In the genomic region with DNA sequence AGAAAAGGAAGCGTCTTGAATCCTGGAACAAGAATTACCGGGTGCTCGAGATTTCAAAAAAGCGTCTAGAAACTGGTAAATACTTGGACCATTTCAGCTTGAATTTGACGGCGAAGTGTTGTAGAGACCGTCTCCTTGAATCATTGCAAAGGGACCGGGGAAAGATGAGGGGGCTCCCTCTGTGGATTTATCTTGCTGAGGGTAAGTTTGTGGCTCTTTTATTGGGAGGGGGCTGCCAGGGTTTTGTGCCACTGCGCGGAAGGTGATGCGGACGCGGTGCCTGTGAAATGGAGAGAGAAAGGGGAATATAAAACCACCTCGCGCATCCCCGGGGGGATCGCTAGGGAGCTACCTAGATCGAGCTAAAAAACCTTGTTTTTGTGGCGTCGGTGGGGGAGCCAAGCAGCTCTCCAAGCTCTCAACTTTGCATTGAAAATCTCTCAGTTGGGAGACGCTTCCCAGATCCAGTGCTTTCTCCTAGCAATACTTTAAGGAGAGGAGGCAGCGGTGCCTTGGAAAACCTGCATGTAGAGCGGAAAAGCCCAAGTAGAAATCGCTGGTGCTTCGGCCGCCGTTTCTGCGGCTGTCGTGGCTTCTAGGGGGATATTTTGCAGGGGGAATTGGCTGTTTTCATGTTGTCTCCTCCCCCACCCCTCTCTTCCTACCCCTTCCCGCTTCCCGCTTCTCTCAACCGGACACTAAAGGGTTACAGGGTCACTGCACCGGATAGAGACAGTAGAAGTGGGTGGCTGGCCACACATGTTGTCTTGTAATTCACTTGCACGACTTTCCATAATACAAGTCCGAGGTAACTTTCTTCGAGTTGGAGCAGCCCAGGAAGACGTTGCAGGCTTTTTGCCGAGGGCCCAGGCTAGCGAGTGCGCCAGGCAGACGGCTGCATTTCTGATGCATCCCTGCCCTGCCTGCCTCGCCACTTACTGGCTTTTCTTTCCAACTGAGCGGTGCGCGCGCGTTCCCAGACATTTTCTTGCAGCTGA, we compare ENCODE assay signal across 9 cellular contexts.
DNase-seq lines count a peak whose midpoint lies in the region; ATAC-seq and TF ChIP-seq lines count a peak whose summit lies in the region.
"Had no signal": no experiment of that assay in that cellular context is flagged by ENCODE, and none has a peak within 500 bp of the region (broad histone marks: within the 10 kb centered on the region; RNA-seq: fewer than 3 reads in every experiment).

No MANE protein-coding gene starts in this region.

- no peaks in the 10 kb centered on the region for H3F3A ChIP-seq in GM23338 (replicated peaks; ENCODE audit: low read depth)

- H3K27ac Mint-ChIP-seq in GM23338: peak overlapping the region; percentile 58

- intact Hi-C loops in head of caudate nucleus (cut with DNase I) (no loop called here), OCI-LY7 (cut with micrococcal nuclease; ENCODE audit: unreplicated experiment) (no loop called here)

- no peaks in the 10 kb centered on the region for H3K36me3 ChIP-seq in GM23338 (ENCODE audit: insufficient read depth)
- H3K36me3 ChIP-seq in osteoblast (ENCODE audit: insufficient read depth, low read length): no peaks in the 10 kb centered on the region
- H3K36me3 ChIP-seq in OCI-LY7 (ENCODE audit: insufficient read depth, low read length): no peaks in the 10 kb centered on the region

- peak overlapping the region; percentile 90 for H3K4me3 Mint-ChIP-seq in GM23338

- POLR2A ChIA-PET in OCI-LY7 (lab: Charles Lee): no interaction called here

- H3K27ac ChIP-seq in GM23338 (ENCODE audit: low read depth): peak overlapping the region; percentile 77
- H3K27ac ChIP-seq in osteoblast (ENCODE audit: low read depth, low read length): peak overlapping the region; percentile 22
- H3K27ac ChIP-seq in OCI-LY7 (ENCODE audit: low read depth, low read length, poor library complexity, severe bottlenecking): no peak overlapping the region

- H3K9me3 ChIP-seq in osteoblast (ENCODE audit: low read depth, low read length): no peaks in the 10 kb centered on the region
- H3K9me3 ChIP-seq in OCI-LY7 (ENCODE audit: low read length): no peaks in the 10 kb centered on the region

- no peaks in the 10 kb centered on the region; the same call in 2 of the 3 replicates for H3K36me3 Mint-ChIP-seq in GM23338 (ENCODE audit: low read depth)

- ATAC-seq in GM23338: peak; percentile 86
- ATAC-seq: K562 had no signal

- peak overlapping the region; percentile 79 for H3K4me2 ChIP-seq in GM23338
- peak overlapping the region; percentile 87 for H3K4me2 ChIP-seq in osteoblast (ENCODE audit: insufficient read depth, low read length)
- no peak overlapping the region for H3K4me2 ChIP-seq in OCI-LY7 (ENCODE audit: low read length)

- H3K4me1 ChIP-seq in GM23338 (ENCODE audit: insufficient read depth) (peaks cover 29% of the 10 kb centered on the region), osteoblast (ENCODE audit: insufficient read depth, low read length) (peaks cover 7% of the 10 kb centered on the region), OCI-LY7 (ENCODE audit: insufficient read depth, low read length, poor library complexity, severe bottlenecking) (no peaks in the 10 kb centered on the region)

- no peaks in the 10 kb centered on the region for H3K9me3 Mint-ChIP-seq in GM23338

- CTCF ChIA-PET in OCI-LY7 (lab: Charles Lee; ENCODE audit: unreplicated experiment): no interaction called here

- H3K9me2 ChIP-seq in GM23338 (ENCODE audit: insufficient read depth): no peaks in the 10 kb centered on the region
- no peaks in the 10 kb centered on the region for H3K9me2 ChIP-seq in OCI-LY7 (ENCODE audit: insufficient read depth, low read length)

- DNase-seq in GM23338 (ENCODE audit: low spot score): peak; percentile 82
- peak; percentile 96 for DNase-seq in SK-N-DZ (ENCODE audit: low spot score)
- peak; percentile 50 to 89 (median 74) for DNase-seq in head of caudate nucleus
- DNase-seq in osteoblast (ENCODE audit: insufficient read length, low spot score, missing footprints): no peak
- no peak for DNase-seq in NCI-H82 treated with DMSO at 0.1 percent for 48 hours (lab: John Stamatoyannopoulos, UW; ENCODE audit: unreplicated experiment)
- no peak for DNase-seq in NCI-H2029 treated with DMSO at 0.1 percent for 48 hours (lab: John Stamatoyannopoulos, UW)
- no peak for DNase-seq in activated effector memory CD4-positive, alpha-beta T cell treated with Interleukin-2 at 50 U/mL for 16 hours
- DNase-seq in OCI-LY7 (ENCODE audit: low spot score): no peak

- H3K27me3 ChIP-seq in GM23338 (ENCODE audit: insufficient read depth): peaks cover 5% of the 10 kb centered on the region
- H3K27me3 ChIP-seq in osteoblast (ENCODE audit: insufficient read depth, low read length): no peaks in the 10 kb centered on the region

- no peak for TF ChIP-seq CTCF in GM23338 (conservative IDR thresholded peaks at IDR 0.05; ENCODE audit: low read depth in 2 of 2)
- no peak for TF ChIP-seq CTCF in osteoblast (IDR thresholded peaks at IDR 0.05; ENCODE audit: extremely low read depth, low read depth, low read length)
- TF ChIP-seq CTCF in OCI-LY7 (conservative IDR thresholded peaks at IDR 0.05; ENCODE audit: low read length): no peak

- H3K4me1 Mint-ChIP-seq in GM23338: peaks cover 29% of the 10 kb centered on the region

- H2AFZ ChIP-seq in GM23338 (peak overlapping the region; percentile 67), osteoblast (ENCODE audit: low read length) (peak overlapping the region; percentile 88), OCI-LY7 (ENCODE audit: low read length) (no peak overlapping the region)

- H3K27me3 Mint-ChIP-seq in GM23338 (ENCODE audit: insufficient read depth, low read depth, poor library complexity): peaks cover 9% of the 10 kb centered on the region

- H3K4me3 ChIP-seq in GM23338 (peak overlapping the region; percentile 69), osteoblast (ENCODE audit: insufficient read depth, low read length) (peak overlapping the region; percentile 76), OCI-LY7 (ENCODE audit: low read depth, low read length, poor library complexity, severe bottlenecking) (no peak overlapping the region)
- H3K4me3 ChIP-seq: K562 had no signal

- H3K79me2 ChIP-seq in GM23338 (replicated peaks; ENCODE audit: insufficient read depth): no peaks in the 10 kb centered on the region
- H3K79me2 ChIP-seq in osteoblast (ENCODE audit: insufficient read depth, low read length): no peaks in the 10 kb centered on the region
- H3K79me2 ChIP-seq in OCI-LY7 (ENCODE audit: insufficient read depth, low read depth, low read length): no peaks in the 10 kb centered on the region

- H4K20me1 ChIP-seq in GM23338 (replicated peaks; ENCODE audit: insufficient read depth) (no peaks in the 10 kb centered on the region), osteoblast (ENCODE audit: insufficient read depth, low read length) (no peaks in the 10 kb centered on the region), OCI-LY7 (ENCODE audit: insufficient read depth, low read length) (no peaks in the 10 kb centered on the region)

- no TSS peak for BruUV-seq in OCI-LY7 (replicated peaks; lab: Mats Ljungman, UMichigan)

TF ChIP-seq in GM23338, 12 proteins besides CTCF, POLR2A, EP300 and RAD21:
- no peak for TF ChIP-seq ZNF331 (CRISPR knock-in tag; IDR thresholded peaks at IDR 0.05; ENCODE audit: low read depth)
- TF ChIP-seq NANOG (IDR thresholded peaks at IDR 0.05; ENCODE audit: borderline replicate concordance): no peak
- TF ChIP-seq EZH2phosphoT487 (IDR thresholded peaks at IDR 0.05; ENCODE audit: unreplicated experiment): no peak
- peak; percentile 35; the same call in 1 of the 2 replicates for TF ChIP-seq POLR2AphosphoS5 (IDR thresholded peaks at IDR 0.05; ENCODE audit: low read depth)
- TF ChIP-seq ETS1 (IDR thresholded peaks at IDR 0.05): peak; percentile 40; the same call in 1 of the 2 replicates

Comparison
In these comparisons a context has a peak if more than half of its experiments do, and no peak if none do; other contexts are left out.
1. DNase-seq: peak in GM23338 (single experiment), SK-N-DZ (single experiment) and head of caudate nucleus (42 of 42); none in osteoblast (single experiment), NCI-H82 treated with DMSO at 0.1 percent for 48 hours (single experiment), NCI-H2029 treated with DMSO at 0.1 percent for 48 hours (single experiment), activated effector memory CD4-positive, alpha-beta T cell treated with Interleukin-2 at 50 U/mL for 16 hours (single experiment) and OCI-LY7 (single experiment).